Comparison of ENCODE assay signal across 1 cellular context in genomic region chr15:55800216-55800615, GRCh38.
TF ChIP-seq lines count a peak whose summit lies in the region.

No MANE protein-coding gene starts in this region.

TF ChIP-seq in H1, 55 proteins besides CTCF, POLR2A, EP300 and RAD21:
- TF ChIP-seq SAP30 (IDR thresholded peaks at IDR 0.05; ENCODE audit: insufficient read depth, insufficient replicate concordance, low read length), result no peak
- TF ChIP-seq HDAC2 (IDR thresholded peaks at IDR 0.05; ENCODE audit: borderline replicate concordance in 1 of 2, low read depth in 2 of 2, low read length in 2 of 2), result no peak
- TF ChIP-seq BRCA1 (IDR thresholded peaks at IDR 0.05; ENCODE audit: low read depth, low read length), result no peak
- no peak for TF ChIP-seq TAF7 (optimal IDR thresholded peaks at IDR 0.05; ENCODE audit: borderline replicate concordance, low read depth, low read length)
- TF ChIP-seq CHD2 (IDR thresholded peaks at IDR 0.05; ENCODE audit: low read length), result no peak
- no peak for TF ChIP-seq JUN (IDR thresholded peaks at IDR 0.05; ENCODE audit: low read depth, low read length)
- TF ChIP-seq KDM1A (IDR thresholded peaks at IDR 0.05; ENCODE audit: borderline replicate concordance, low read length), result no peak
- TF ChIP-seq SP1 (IDR thresholded peaks at IDR 0.05; ENCODE audit: low read depth, low read length), result no peak
- TF ChIP-seq ATF3 (IDR thresholded peaks at IDR 0.05; ENCODE audit: insufficient read depth, low read depth, low read length), result no peak
- TF ChIP-seq ATF2 (IDR thresholded peaks at IDR 0.05; ENCODE audit: low read length), result no peak
- TF ChIP-seq KDM4A (IDR thresholded peaks at IDR 0.05; ENCODE audit: low read depth, low read length, severe bottlenecking), result no peak
- TF ChIP-seq ZNF274 (IDR thresholded peaks at IDR 0.05; ENCODE audit: borderline replicate concordance, extremely low read depth, low read length), result no peak
